In the genomic region with DNA sequence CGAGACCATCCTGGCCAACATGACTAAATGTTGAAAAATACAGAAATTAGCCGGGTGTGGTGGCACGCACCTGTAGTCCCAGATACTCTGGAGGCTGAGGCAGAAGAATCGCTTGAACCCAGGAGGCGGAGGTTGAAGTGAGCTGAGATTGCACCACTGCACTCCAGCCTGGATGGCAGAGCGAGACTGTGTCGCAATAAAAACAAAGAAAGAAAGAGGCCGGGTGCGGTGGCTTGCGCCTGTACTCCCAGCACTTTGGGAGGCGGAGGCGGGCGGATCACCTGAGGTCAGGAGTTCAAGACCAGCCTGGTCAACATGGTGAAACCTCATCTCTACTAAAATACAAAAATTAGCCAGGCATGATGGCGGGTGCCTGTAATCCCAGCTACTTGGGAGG, we compare ENCODE assay signal across 3 cellular contexts.
TF ChIP-seq lines count a peak whose summit lies in the region.
"Not testable (repeated sequence)": the region's sequence is repeated elsewhere in the genome, so short reads cannot be mapped to it uniquely, and the experiment has no call there.

No MANE protein-coding gene starts in this region.

TF ChIP-seq in A549, 52 proteins besides CTCF, POLR2A, EP300 and RAD21:
- 0 out of 3 replicates have a peak, but pooled peaks have one; percentile 2 for TF ChIP-seq SMC3 (IDR thresholded peaks at IDR 0.05)

TF ChIP-seq in HEK293, 187 proteins besides CTCF, POLR2A, EP300 and RAD21:
- TF ChIP-seq KLF1 (tag by site-specific recombination; IDR thresholded peaks at IDR 0.05): peak; percentile 9; the same call in 1 of the 2 replicates

TF ChIP-seq in K562, 482 proteins besides CTCF, POLR2A, EP300 and RAD21:
- TF ChIP-seq ARNT (IDR thresholded peaks at IDR 0.05): peak in 1 of 2 experiments; percentile 10; a peak in 1 of 4 replicates
- TF ChIP-seq CEBPB (tag; IDR thresholded peaks at IDR 0.05): peak; percentile 86
- TF ChIP-seq CREB1 (IDR thresholded peaks at IDR 0.05): not testable (repeated sequence)
- TF ChIP-seq CREB1 (CRISPR knock-in tag; IDR thresholded peaks at IDR 0.05): 0 out of 2 replicates have a peak, but pooled peaks have one; percentile 11
